1 cellular context compared by ENCODE assay signal in the genomic region with DNA sequence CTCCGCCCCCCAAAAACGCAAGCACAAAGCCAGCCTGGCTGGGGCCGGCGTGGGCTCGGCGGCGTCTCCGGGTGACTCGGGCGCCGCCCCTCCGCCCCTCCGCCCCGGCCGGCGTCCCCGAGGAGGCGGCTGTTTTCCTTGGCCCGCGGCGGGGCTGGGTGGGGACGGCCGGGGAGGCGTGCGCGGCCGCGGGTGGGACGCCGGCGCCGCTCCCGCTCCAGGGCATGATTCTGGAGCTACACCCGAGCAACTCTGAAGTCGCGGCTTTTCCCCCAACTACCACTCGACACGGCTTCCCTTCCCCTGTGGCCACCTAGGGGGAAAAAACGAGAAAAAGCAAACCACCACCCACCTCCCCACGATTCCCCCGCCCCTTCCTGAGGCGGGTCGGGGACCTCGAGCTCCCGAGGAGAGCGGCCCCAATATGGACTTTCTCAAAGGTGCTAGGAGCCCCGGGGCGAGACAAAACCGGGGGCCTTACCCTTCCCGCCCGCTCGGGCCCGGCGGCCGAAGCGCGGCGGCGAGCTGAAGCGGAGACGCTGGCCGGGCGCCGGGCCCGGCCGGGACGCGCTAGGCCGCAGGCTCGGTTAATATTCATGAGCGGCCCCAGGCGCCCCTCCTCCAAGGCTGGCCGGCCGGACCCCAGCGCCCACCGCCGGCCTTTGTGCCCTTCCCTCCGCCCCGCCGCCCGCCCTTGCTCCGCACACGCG.
TF ChIP-seq lines count a peak whose summit lies in the region.

No MANE protein-coding gene starts in this region.

TF ChIP-seq in K562, 482 proteins besides CTCF, POLR2A, EP300 and RAD21 (continued from another document):
- TF ChIP-seq, protein P1, sequence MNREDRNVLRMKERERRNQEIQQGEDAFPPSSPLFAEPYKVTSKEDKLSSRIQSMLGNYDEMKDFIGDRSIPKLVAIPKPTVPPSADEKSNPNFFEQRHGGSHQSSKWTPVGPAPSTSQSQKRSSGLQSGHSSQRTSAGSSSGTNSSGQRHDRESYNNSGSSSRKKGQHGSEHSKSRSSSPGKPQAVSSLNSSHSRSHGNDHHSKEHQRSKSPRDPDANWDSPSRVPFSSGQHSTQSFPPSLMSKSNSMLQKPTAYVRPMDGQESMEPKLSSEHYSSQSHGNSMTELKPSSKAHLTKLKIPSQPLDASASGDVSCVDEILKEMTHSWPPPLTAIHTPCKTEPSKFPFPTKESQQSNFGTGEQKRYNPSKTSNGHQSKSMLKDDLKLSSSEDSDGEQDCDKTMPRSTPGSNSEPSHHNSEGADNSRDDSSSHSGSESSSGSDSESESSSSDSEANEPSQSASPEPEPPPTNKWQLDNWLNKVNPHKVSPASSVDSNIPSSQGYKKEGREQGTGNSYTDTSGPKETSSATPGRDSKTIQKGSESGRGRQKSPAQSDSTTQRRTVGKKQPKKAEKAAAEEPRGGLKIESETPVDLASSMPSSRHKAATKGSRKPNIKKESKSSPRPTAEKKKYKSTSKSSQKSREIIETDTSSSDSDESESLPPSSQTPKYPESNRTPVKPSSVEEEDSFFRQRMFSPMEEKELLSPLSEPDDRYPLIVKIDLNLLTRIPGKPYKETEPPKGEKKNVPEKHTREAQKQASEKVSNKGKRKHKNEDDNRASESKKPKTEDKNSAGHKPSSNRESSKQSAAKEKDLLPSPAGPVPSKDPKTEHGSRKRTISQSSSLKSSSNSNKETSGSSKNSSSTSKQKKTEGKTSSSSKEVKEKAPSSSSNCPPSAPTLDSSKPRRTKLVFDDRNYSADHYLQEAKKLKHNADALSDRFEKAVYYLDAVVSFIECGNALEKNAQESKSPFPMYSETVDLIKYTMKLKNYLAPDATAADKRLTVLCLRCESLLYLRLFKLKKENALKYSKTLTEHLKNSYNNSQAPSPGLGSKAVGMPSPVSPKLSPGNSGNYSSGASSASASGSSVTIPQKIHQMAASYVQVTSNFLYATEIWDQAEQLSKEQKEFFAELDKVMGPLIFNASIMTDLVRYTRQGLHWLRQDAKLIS (CRISPR knock-in tag; IDR thresholded peaks at IDR 0.05), result no peak
- TF ChIP-seq RBFOX2 (IDR thresholded peaks at IDR 0.05; ENCODE audit: low read depth, low read length) (peak; percentile 79), PRPF4 (IDR thresholded peaks at IDR 0.05; ENCODE audit: insufficient read depth, low read depth, low read length, poor library complexity, severe bottlenecking) (no peak), FOSL1 (tag; conservative IDR thresholded peaks at IDR 0.05) (no peak), SNIP1 (IDR thresholded peaks at IDR 0.05; ENCODE audit: low read depth) (no peak), PHF8 (IDR thresholded peaks at IDR 0.05; ENCODE audit: borderline replicate concordance, low read length) (peak; percentile 53; the same call in 1 of the 2 replicates), CHD2 (IDR thresholded peaks at IDR 0.05; ENCODE audit: low read depth, low read length) (no peak), THRAP3 (IDR thresholded peaks at IDR 0.05; ENCODE audit: borderline replicate concordance) (no peak), POLR2G (IDR thresholded peaks at IDR 0.05; ENCODE audit: low read depth, low read length) (peak; percentile 75), CREBBP (IDR thresholded peaks at IDR 0.05; ENCODE audit: low read depth, low read length) (no peak), BCOR (IDR thresholded peaks at IDR 0.05) (no peak), ZFX (CRISPR knock-in tag; IDR thresholded peaks at IDR 0.05) (peak; percentile 65; the same call in 1 of the 2 replicates), THAP12 (CRISPR knock-in tag; IDR thresholded peaks at IDR 0.05) (no peak)
- TF ChIP-seq, protein P2, sequence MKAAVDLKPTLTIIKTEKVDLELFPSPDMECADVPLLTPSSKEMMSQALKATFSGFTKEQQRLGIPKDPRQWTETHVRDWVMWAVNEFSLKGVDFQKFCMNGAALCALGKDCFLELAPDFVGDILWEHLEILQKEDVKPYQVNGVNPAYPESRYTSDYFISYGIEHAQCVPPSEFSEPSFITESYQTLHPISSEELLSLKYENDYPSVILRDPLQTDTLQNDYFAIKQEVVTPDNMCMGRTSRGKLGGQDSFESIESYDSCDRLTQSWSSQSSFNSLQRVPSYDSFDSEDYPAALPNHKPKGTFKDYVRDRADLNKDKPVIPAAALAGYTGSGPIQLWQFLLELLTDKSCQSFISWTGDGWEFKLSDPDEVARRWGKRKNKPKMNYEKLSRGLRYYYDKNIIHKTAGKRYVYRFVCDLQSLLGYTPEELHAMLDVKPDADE (conservative IDR thresholded peaks at IDR 0.05; ENCODE audit: control insufficient read depth, low read depth, low read length), result peak; percentile 49; the same call in 1 of the 2 replicates
